Comparison of ENCODE assay signal across 8 cellular contexts in the genomic region with DNA sequence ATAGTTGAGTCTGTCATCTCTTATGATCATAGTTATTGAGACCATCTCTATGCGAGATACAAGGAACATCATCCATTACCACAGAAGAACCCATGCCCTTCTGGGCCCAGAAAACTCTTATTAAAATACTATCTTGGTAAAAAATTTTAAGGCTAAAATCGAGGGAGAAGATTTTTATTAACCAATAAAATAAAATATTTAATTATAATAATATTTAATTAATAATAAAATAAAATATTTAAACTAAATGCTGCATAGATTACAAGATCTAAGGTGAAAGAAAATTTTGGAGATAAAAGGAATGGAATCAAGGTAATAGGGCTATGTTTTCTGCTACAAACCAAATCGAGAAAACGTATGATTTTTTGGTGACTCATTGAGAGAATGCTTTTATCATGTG.
"Had no signal": no experiment of that assay in that cellular context is flagged by ENCODE, and none has a peak within 500 bp of the region (broad histone marks: within the 10 kb centered on the region; RNA-seq: fewer than 3 reads in every experiment).

No MANE protein-coding gene starts in this region.

- ATAC-seq: GM23338, HCT116 had no signal

- H3K4me1 Mint-ChIP-seq: GM23338, H9 had no signal

- H3K4me3 Mint-ChIP-seq: GM23338, H9, HFFc6 had no signal

- H3K27ac Mint-ChIP-seq: GM23338, H9, HFFc6 had no signal

- H3K9me3 Mint-ChIP-seq: GM23338 had no signal

- DNase-seq: GM23248, GOT3, H7, H9, HCEC 1CT, HFFc6 had no signal
